In the genomic region with DNA sequence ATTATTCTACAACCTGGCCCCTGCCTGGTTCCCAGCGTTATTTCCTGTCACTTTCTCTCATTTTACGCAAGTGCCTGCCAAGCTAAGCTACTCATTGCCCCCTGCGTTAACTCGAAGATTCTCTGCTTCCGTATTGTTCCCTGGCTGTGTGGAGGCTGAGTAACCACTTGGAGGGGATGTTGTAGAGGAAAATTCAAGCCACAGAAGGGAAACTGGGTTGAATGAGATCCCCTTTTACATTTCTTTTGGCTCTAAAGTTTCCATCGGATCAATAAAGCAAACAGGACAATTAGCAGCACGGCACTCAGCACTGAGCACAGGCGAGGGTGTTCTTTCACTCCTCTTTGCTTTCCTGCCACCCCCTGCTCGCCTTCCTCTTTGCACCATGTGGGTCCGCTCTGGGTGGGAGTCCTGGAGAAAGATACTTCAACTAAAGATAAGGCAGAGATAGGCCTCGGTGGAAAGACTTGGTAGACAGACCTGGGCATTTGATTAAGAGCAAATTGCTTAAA, we compare ENCODE assay signal across 1 cellular context.
A peak's percentile ranks its signal among the peaks of the same experiment; 100 is the strongest.
TF ChIP-seq lines count a peak whose summit lies in the region.

No MANE protein-coding gene starts in this region.

TF ChIP-seq in neural cell, 6 proteins besides CTCF, POLR2A, EP300 and RAD21 (continued from another document):
- TF ChIP-seq REST (IDR thresholded peaks at IDR 0.05; ENCODE audit: borderline replicate concordance), result peak; percentile 7
- TF ChIP-seq POLR2AphosphoS5 (IDR thresholded peaks at IDR 0.05), result no peak
